Comparison of ENCODE assay signal across 27 cellular contexts in genomic region chr2:225415809-225416208, GRCh38. TPM values are rescaled to one million over a fixed set of nuclear protein-coding genes. Genes with fewer than 3 reads are reported as not detected.
"Had no signal": no experiment of that assay in that cellular context is flagged by ENCODE, and none has a peak within 500 bp of the region (broad histone marks: within the 10 kb centered on the region; RNA-seq: fewer than 3 reads in every experiment).

No MANE protein-coding gene starts in this region.

- H3K36me3 Mint-ChIP-seq: memory B cell; naive thymus-derived CD4-positive, alpha-beta T cell had no signal

- DNase-seq: dermis blood vessel endothelial cell; dorsolateral prefrontal cortex; effector CD4-positive, alpha-beta T cell; effector memory CD4-positive, alpha-beta T cell; endodermal cell; erythroblast; esophagus squamous epithelium; foreskin fibroblast; foreskin melanocyte; gastrocnemius medialis; glutamatergic neuron; head of caudate nucleus; heart right ventricle; hippocampal formation; left cardiac atrium; left lung; left ventricle myocardium superior; lower lobe of right lung; mesendoderm; midbrain; naive thymus-derived CD4-positive, alpha-beta T cell had no signal

- H3K4me1 Mint-ChIP-seq: endodermal cell; memory B cell; naive thymus-derived CD4-positive, alpha-beta T cell had no signal

- H3K9me3 Mint-ChIP-seq: endodermal cell; memory B cell; naive thymus-derived CD4-positive, alpha-beta T cell had no signal

- ATAC-seq: esophagus mucosa; gastrocnemius medialis; heart right ventricle; left cardiac atrium; left lung; left ventricle myocardium superior; lower lobe of right lung; naive thymus-derived CD4-positive, alpha-beta T cell had no signal

- H3K27ac Mint-ChIP-seq: endodermal cell; memory B cell; naive thymus-derived CD4-positive, alpha-beta T cell had no signal

- H3K4me3 Mint-ChIP-seq: endodermal cell; memory B cell; naive thymus-derived CD4-positive, alpha-beta T cell had no signal

RNA-seq across cellular contexts. Expression of gene NYAP2, which starts 16.3 kb away (rescaled TPM):
- total RNA-seq: dermis blood vessel endothelial cell, endodermal cell, glomerular endothelial cell, kidney epithelial cell, left cardiac atrium, left ventricle myocardium superior, lower leg skin, lung microvascular endothelial cell had no signal
